ENCODE assay signal across 15 cellular contexts in the genomic region with DNA sequence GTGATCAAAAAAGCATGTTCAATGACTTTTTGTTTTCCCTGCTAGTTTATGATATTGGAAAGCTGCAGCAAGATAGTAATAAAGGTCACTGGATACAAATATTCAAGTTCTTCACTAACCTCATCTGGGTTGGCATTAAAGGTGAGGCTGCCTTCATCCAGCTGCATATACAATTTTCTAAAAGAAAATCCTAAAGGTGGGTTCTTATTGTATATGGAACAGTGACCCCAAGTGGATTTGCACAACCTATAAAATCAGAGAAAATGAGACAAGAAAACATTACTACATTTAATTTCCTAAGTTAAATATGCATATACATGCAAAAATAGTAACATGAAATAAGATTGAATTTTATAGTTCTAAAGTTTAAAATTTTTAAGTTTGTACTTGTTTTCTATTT.
"Had no signal": no experiment of that assay in that cellular context is flagged by ENCODE, and none has a peak within 500 bp of the region (broad histone marks: within the 10 kb centered on the region; RNA-seq: fewer than 3 reads in every experiment).

No MANE protein-coding gene starts in this region.

- ATAC-seq: activated naive CD4-positive, alpha-beta T cell treated with anti-CD3 and anti-CD28 coated beads, Interleukin-2, amount 50 U/mL, for 72 hours; activated T-cell treated with anti-CD3 and anti-CD28 coated beads, Interleukin-2, amount 50 U/mL, for 4 hours; esophagus mucosa; left cardiac atrium; stimulated activated memory B cell treated with anti-CD40 and anti-IgM and Interleukin-4, amounts not matched to agents 10 μg/mL and 1 μg/mL and 100 μg/mL, for 72 hours had no signal

- H3K4me3 ChIP-seq: breast epithelium, lung, skin epidermis, tibial artery had no signal

- H3K27ac ChIP-seq: breast epithelium, foreskin keratinocyte, skin epidermis, tibial artery had no signal

- H3K9me3 ChIP-seq: breast epithelium, tibial artery had no signal

- DNase-seq: activated CD4-positive, alpha-beta memory T cell treated with anti-CD3 and anti-CD28 coated beads for 36 hours; activated effector memory CD4-positive, alpha-beta T cell treated with anti-CD3 and anti-CD28 coated beads, Interleukin-2, amount 50 U/mL, for 16 hours; activated T-cell treated with anti-CD3 and anti-CD28 coated beads, Interleukin-2, amount 50 U/mL, for 4 hours; immature natural killer cell; left cardiac atrium; naive B cell; posterior cingulate gyrus; tibial artery had no signal

- H3K27me3 ChIP-seq: breast epithelium, foreskin keratinocyte, tibial artery had no signal

- H3K36me3 ChIP-seq: tibial artery had no signal

- H3K4me1 ChIP-seq: breast epithelium, foreskin keratinocyte had no signal
